In the genomic region with DNA sequence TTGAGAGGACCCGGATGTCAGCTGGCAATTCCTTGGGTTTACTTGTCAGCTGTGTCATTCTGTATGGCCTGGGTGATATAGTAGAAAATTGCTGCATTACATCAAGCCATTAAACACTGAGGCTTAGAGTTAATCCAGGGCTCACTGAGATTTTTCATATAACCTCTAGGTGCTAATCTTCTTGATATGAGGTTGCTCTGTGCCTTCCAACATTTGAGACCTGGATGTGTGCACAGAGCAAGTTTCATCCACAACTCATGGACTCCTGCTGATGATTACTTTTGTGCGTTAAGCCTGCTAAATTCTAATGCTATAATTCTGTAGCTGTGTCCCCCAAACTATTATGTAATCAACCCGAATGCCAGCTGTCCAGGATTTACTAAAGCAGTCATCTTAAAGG, we compare ENCODE assay signal across 24 cellular contexts.
"Had no signal": no experiment of that assay in that cellular context is flagged by ENCODE, and none has a peak within 500 bp of the region (broad histone marks: within the 10 kb centered on the region; RNA-seq: fewer than 3 reads in every experiment).

No MANE protein-coding gene starts in this region.

- H3K36me3 ChIP-seq: breast epithelium, SJCRH30 had no signal

- H3K9ac ChIP-seq: SK-N-SH had no signal

- H3K9me3 Mint-ChIP-seq: activated naive CD4-positive, alpha-beta T cell treated with anti-CD3 and anti-CD28 coated beads, Interleukin-2, amount 50 U/mL, for 24 hours had no signal

- H3K4me2 ChIP-seq: SK-N-SH had no signal

- H3K36me3 Mint-ChIP-seq: activated naive CD4-positive, alpha-beta T cell treated with anti-CD3 and anti-CD28 coated beads, Interleukin-2, amount 50 U/mL, for 24 hours had no signal

- H3K4me1 Mint-ChIP-seq: activated naive CD4-positive, alpha-beta T cell treated with anti-CD3 and anti-CD28 coated beads, Interleukin-2, amount 50 U/mL, for 24 hours had no signal

- H3K27ac Mint-ChIP-seq: activated CD8-positive, alpha-beta T cell treated with anti-CD3 and anti-CD28 coated beads, Interleukin-2, amount 10 ng/mL, durations not matched to agents 7 days and 5 days; activated naive CD4-positive, alpha-beta T cell treated with anti-CD3 and anti-CD28 coated beads, Interleukin-2, amount 50 U/mL, for 24 hours had no signal

- H3K27ac ChIP-seq: breast epithelium, SJCRH30 had no signal

- H3K27me3 ChIP-seq: breast epithelium, SJCRH30 had no signal

- H3K4me1 ChIP-seq: breast epithelium, SJCRH30 had no signal

- DNase-seq: activated CD4-positive, alpha-beta T cell treated with anti-CD3 and anti-CD28 coated beads for 48 hours; activated CD4-positive, alpha-beta T cell treated with anti-CD3 and anti-CD28 coated beads, Interleukin-2, amount 50 U/mL, for 4 hours; activated CD4-positive, CD25-positive, alpha-beta regulatory T cell treated with anti-CD3 and anti-CD28 coated beads, Interleukin-2, amount 50 U/mL, for 72 hours; activated CD8-positive, alpha-beta memory T cell treated with anti-CD3 and anti-CD28 coated beads, Interleukin-2, amount 50 U/mL, for 48 hours; activated CD8-positive, alpha-beta T cell treated with anti-CD3 and anti-CD28 coated beads, Interleukin-2, amount 10 ng/mL, durations not matched to agents 7 days and 5 days; activated T-cell treated with anti-CD3 and anti-CD28 coated beads, Interleukin-2, amount 50 U/mL, for 1 hour; aorta; caudate nucleus; KG1; NCI-H1092; NCI-H1417; NCI-H1694; NCI-H2081; NCI-H526; NCI-H774; NK-92 treated with Interleukin-12 subunit alpha and Interleukin-12 subunit beta, amount 100 ng/mL, for 24 hours; RPMI8226; SK-N-SH; T-helper 1 cell had no signal

- ATAC-seq: activated CD8-positive, alpha-beta T cell treated with anti-CD3 and anti-CD28 coated beads, Interleukin-2, amount 10 ng/mL, durations not matched to agents 7 days and 5 days; Panc1; Right ventricle myocardium inferior had no signal

- H3K27me3 Mint-ChIP-seq: activated naive CD4-positive, alpha-beta T cell treated with anti-CD3 and anti-CD28 coated beads, Interleukin-2, amount 50 U/mL, for 24 hours had no signal

- H3K9me2 ChIP-seq: SK-N-SH had no signal

- H3K4me3 Mint-ChIP-seq: activated CD8-positive, alpha-beta T cell treated with anti-CD3 and anti-CD28 coated beads, Interleukin-2, amount 10 ng/mL, durations not matched to agents 7 days and 5 days; activated naive CD4-positive, alpha-beta T cell treated with anti-CD3 and anti-CD28 coated beads, Interleukin-2, amount 50 U/mL, for 24 hours had no signal

- H3K4me3 ChIP-seq: breast epithelium, SJCRH30 had no signal

- H3K9me3 ChIP-seq: breast epithelium, SJCRH30, SK-N-SH had no signal
